Comparison of ENCODE assay signal across 34 cellular contexts in genomic region chr10:685613-686012, GRCh38.
"Had no signal": no experiment of that assay in that cellular context is flagged by ENCODE, and none has a peak within 500 bp of the region (broad histone marks: within the 10 kb centered on the region; RNA-seq: fewer than 3 reads in every experiment).

No MANE protein-coding gene starts in this region.

- H3K27ac ChIP-seq: KMS-11 had no signal

- H3K9ac ChIP-seq: KMS-11 had no signal

- H3K4me3 ChIP-seq: MG63 had no signal

- H3K9me3 ChIP-seq: MG63 had no signal

- DNase-seq: Karpas-422, Kasumi-1, KG1, MG63, MM.1S, MV-4-11, NCI-H1048, NCI-H1092, NCI-H1092 treated with DMSO at 0.1 percent for 48 hours, NCI-H1105, NCI-H1105 treated with DMSO at 0.1 percent for 48 hours, NCI-H1417, NCI-H1417 treated with DMSO at 0.1 percent for 48 hours, NCI-H1436, NCI-H1436 treated with DMSO at 0.1 percent for 48 hours, NCI-H146, NCI-H1694, NCI-H1694 treated with DMSO at 0.1 percent for 48 hours, NCI-H187, NCI-H187 treated with DMSO at 0.1 percent for 48 hours, NCI-H1930, NCI-H2029, NCI-H2029 treated with DMSO at 0.1 percent for 48 hours, NCI-H2081, NCI-H2081 treated with DMSO at 0.1 percent for 48 hours, NCI-H2107, NCI-H2171, NCI-H2171 treated with DMSO at 0.1 percent for 48 hours, NCI-H2227 treated with DMSO at 0.1 percent for 48 hours, NCI-H226, NCI-H345, NCI-H446, NCI-H446 treated with DMSO at 0.1 percent for 48 hours had no signal

- H3K27me3 ChIP-seq: MG63 had no signal

- H3K4me2 ChIP-seq: KMS-11 had no signal
